Comparison of ENCODE assay signal across 28 cellular contexts in genomic region chr22:37943471-37944198, GRCh38. TPM values are rescaled to one million over a fixed set of nuclear protein-coding genes. Genes with fewer than 3 reads are reported as not detected.
DNase-seq lines count a peak whose midpoint lies in the region; ATAC-seq, FAIRE-seq and TF ChIP-seq lines count a peak whose summit lies in the region.
"Had no signal": no experiment of that assay in that cellular context is flagged by ENCODE, and none has a peak within 500 bp of the region (broad histone marks: within the 10 kb centered on the region; RNA-seq: fewer than 3 reads in every experiment).

No MANE protein-coding gene starts in this region.

- ATAC-seq in upper lobe of right lung = peak; percentile 18
- ATAC-seq: heart right ventricle; psoas muscle; SK-N-SH treated with all-trans-retinoic acid at 6 μM for 48 hours; stimulated activated naive CD8-positive, alpha-beta T cell treated with anti-CD3 and anti-CD28 coated beads, Interleukin-15, amount 100 ng/mL, for 72 hours; WTC11 had no signal

- DNase-seq in MCF 10A (ENCODE audit: unreplicated experiment) = no peak
- no peak for DNase-seq in breast epithelium (ENCODE audit: low spot score in 2 of 2)
- peak; percentile 22 for DNase-seq in NCI-H1048 (lab: John Stamatoyannopoulos, UW)
- DNase-seq in endothelial cell of umbilical vein (ENCODE audit: low read depth, low spot score) = no peak
- DNase-seq in upper lobe of right lung = no peak
- no peak for DNase-seq in stimulated activated CD4-positive, alpha-beta T cell treated with anti-CD3 and anti-CD28 coated beads, Interleukin-15, amount 100 ng/mL, for 24 hours
- no peak for DNase-seq in Peyer's patch
- no peak for DNase-seq in trophoblast cell
- DNase-seq: activated CD4-positive, alpha-beta T cell treated with anti-CD3 and anti-CD28 coated beads, Interleukin-2, amount 50 U/mL, for 4 hours; activated CD8-positive, alpha-beta memory T cell treated with anti-CD3 and anti-CD28 coated beads, Interleukin-2, amount 50 U/mL, for 4 hours; activated naive CD8-positive, alpha-beta T cell treated with anti-CD3 and anti-CD28 coated beads for 36 hours; dorsolateral prefrontal cortex; GF-D8; H7; heart right ventricle; KBM-7; NCI-H1930; psoas muscle; stimulated activated CD4-positive, alpha-beta T cell treated with anti-CD3 and anti-CD28 coated beads, Interleukin-4, amount 100 ng/mL, for 4 hours; stimulated activated naive CD8-positive, alpha-beta T cell treated with anti-CD3 and anti-CD28 coated beads, Interleukin-15, amount 100 ng/mL, for 72 hours; transverse colon had no signal

- WGBS in trophoblast cell (ENCODE audit: extremely low coverage, insufficient coverage, insufficient read length) = no CpG with 5 or more reads among the region's 12 CpGs

- peaks cover 64% of the 10 kb centered on the region for H3K36me3 Mint-ChIP-seq in MCF 10A (ENCODE audit: insufficient read depth, unreplicated experiment)

- CTCF ChIA-PET in MCF 10A (lab: Yijun Ruan, JAX) (interaction anchor here (1.4 to 2.8 kb wide), 2 partner anchors 10 to 22 kb away, joined by 4 to 14 read pairs; no protein-coding TSS in a partner anchor), endothelial cell of umbilical vein (lab: Charles Lee) (interaction anchor here (1.0 kb wide), 1 partner anchor 12 kb away, joined by 4 read pairs; no protein-coding TSS in a partner anchor)

- H4K8ac ChIP-seq in trophoblast cell (ENCODE audit: low read depth, low read length) = no peak overlapping the region

- H3K36me3 ChIP-seq in breast epithelium = peaks cover 5% of the 10 kb centered on the region
- peaks cover 9 to 23% of the 10 kb centered on the region in 2 experiments for H3K36me3 ChIP-seq in endothelial cell of umbilical vein (ENCODE audit: control insufficient read depth in 2 of 2, extremely low read depth in 1 of 2, insufficient read depth in 2 of 2, low read length in 2 of 2)
- H3K36me3 ChIP-seq in upper lobe of right lung = peaks cover 28% of the 10 kb centered on the region
- H3K36me3 ChIP-seq in Peyer's patch = peaks cover 0 to 34% (median 0%) of the 10 kb centered on the region in 3 donors
- H3K36me3 ChIP-seq in trophoblast cell (ENCODE audit: control insufficient read depth in 1 of 2, insufficient read depth in 2 of 2, low read length in 2 of 2) = peaks cover 47 to 50% of the 10 kb centered on the region in 2 experiments

- H3K9ac ChIP-seq in endothelial cell of umbilical vein (replicated peaks; ENCODE audit: extremely low read depth, insufficient read depth, low read length) (no peak overlapping the region), trophoblast cell (ENCODE audit: low read length) (no peak overlapping the region)
- H3K9ac ChIP-seq: BLaER1 had no signal

- no peaks in the 10 kb centered on the region for H4K20me1 ChIP-seq in endothelial cell of umbilical vein (replicated peaks; ENCODE audit: control insufficient read depth, extremely low read depth, insufficient read depth, low read length)
- H4K20me1 ChIP-seq: BLaER1 had no signal

- intact Hi-C loops in MCF 10A (cut with micrococcal nuclease) = no loop called here
- intact Hi-C loops in breast epithelium (cut with DNase I; ENCODE audit: low total_unique reads) = no loop called here
- intact Hi-C loops in endothelial cell of umbilical vein (cut with micrococcal nuclease) = no loop called here
- intact Hi-C loops in upper lobe of right lung (cut with DNase I) = no loop called here

- H3K9me3 ChIP-seq in breast epithelium = no peaks in the 10 kb centered on the region
- H3K9me3 ChIP-seq in endothelial cell of umbilical vein (replicated peaks; ENCODE audit: control insufficient read depth, insufficient read depth, low read length) = no peaks in the 10 kb centered on the region
- no peaks in the 10 kb centered on the region for H3K9me3 ChIP-seq in upper lobe of right lung
- no peaks in the 10 kb centered on the region for H3K9me3 ChIP-seq in Peyer's patch
- H3K9me3 ChIP-seq in trophoblast cell (ENCODE audit: insufficient read depth, low read depth, low read length) = no peaks in the 10 kb centered on the region
- H3K9me3 ChIP-seq: BLaER1, heart right ventricle, psoas muscle, transverse colon had no signal

- FAIRE-seq in endothelial cell of umbilical vein (lab: Jason Lieb, UNC) = no peak

- H2BK5ac ChIP-seq in trophoblast cell (ENCODE audit: low read depth, low read length, poor library complexity) = no peak overlapping the region

- H3K18ac ChIP-seq in trophoblast cell (ENCODE audit: low read length) = no peak overlapping the region

- H3K4me3 ChIP-seq in breast epithelium = no peak overlapping the region
- H3K4me3 ChIP-seq in endothelial cell of umbilical vein (replicated peaks in 1 of 3; ENCODE audit: insufficient read depth in 1 of 3, low read depth in 1 of 3, low read length in 3 of 3) = no peak overlapping the region
- H3K4me3 ChIP-seq in upper lobe of right lung = no peak overlapping the region
- no peak overlapping the region for H3K4me3 ChIP-seq in Peyer's patch
- no peak overlapping the region for H3K4me3 ChIP-seq in trophoblast cell (ENCODE audit: low read depth, low read length)
- H3K4me3 ChIP-seq: BLaER1, dorsolateral prefrontal cortex, heart right ventricle, psoas muscle, transverse colon had no signal

- dilution Hi-C loops in endothelial cell of umbilical vein (cut with MboI; ENCODE audit: extremely low pct_ligation_motif_present, low sequenced_read_pairs) = no loop called here

- TF ChIP-seq CTCF in MCF 10A (IDR thresholded peaks at IDR 0.05; ENCODE audit: unreplicated experiment) (no peak), breast epithelium (IDR thresholded peaks at IDR 0.05) (no peak), endothelial cell of umbilical vein (IDR thresholded peaks at IDR 0.05; ENCODE audit: extremely low read depth in 1 of 2, insufficient read depth in 1 of 2, low read depth in 1 of 2, low read length in 2 of 2) (no peak), upper lobe of right lung (IDR thresholded peaks at IDR 0.05) (no peak), Peyer's patch (IDR thresholded peaks at IDR 0.05) (no peak)

- POLR2A ChIA-PET in MCF 10A (lab: Yijun Ruan, JAX) = interaction anchor here (0.7 to 2.4 kb wide), 3 partner anchors 10 to 56 kb away, joined by 3 to 13 read pairs (median 3); partner anchors contain the start of genes C22orf23 and POLR2F
- POLR2A ChIA-PET in endothelial cell of umbilical vein (lab: Charles Lee) = interaction anchor here (0.6 kb wide), 1 partner anchor 9 kb away, joined by 6 read pairs; no protein-coding TSS in a partner anchor

- H3K79me2 ChIP-seq in endothelial cell of umbilical vein (ENCODE audit: control insufficient read depth, insufficient read depth, low read length) = no peaks in the 10 kb centered on the region
- H3K79me2 ChIP-seq in trophoblast cell (ENCODE audit: control insufficient read depth, insufficient read depth, low read length, poor library complexity) = no peaks in the 10 kb centered on the region

- H3K4me2 ChIP-seq in endothelial cell of umbilical vein (ENCODE audit: insufficient read depth, low read length) (no peak overlapping the region), trophoblast cell (ENCODE audit: low read length) (no peak overlapping the region)
- H3K4me2 ChIP-seq: BLaER1 had no signal

- no peaks in the 10 kb centered on the region for H3K9me1 ChIP-seq in endothelial cell of umbilical vein (replicated peaks; ENCODE audit: control insufficient read depth, extremely low read depth, insufficient read depth, low read length)

- no peaks in the 10 kb centered on the region for H3K79me1 ChIP-seq in trophoblast cell (ENCODE audit: low read length)

- H3K4me1 Mint-ChIP-seq in MCF 10A (ENCODE audit: insufficient read depth, unreplicated experiment) = no peaks in the 10 kb centered on the region
- H3K4me1 Mint-ChIP-seq: activated naive CD8-positive, alpha-beta T cell treated with anti-CD3 and anti-CD28 coated beads for 36 hours; stimulated activated naive CD8-positive, alpha-beta T cell treated with anti-CD3 and anti-CD28 coated beads, Interleukin-15, amount 100 ng/mL, for 72 hours had no signal

- H4K91ac ChIP-seq in trophoblast cell (ENCODE audit: low read depth, low read length) = no peak overlapping the region

- H2AFZ ChIP-seq in endothelial cell of umbilical vein (ENCODE audit: low read depth, low read length) (no peak overlapping the region), trophoblast cell (ENCODE audit: insufficient read depth, low read length, poor library complexity) (no peak overlapping the region)

- no peak overlapping the region for H2BK12ac ChIP-seq in trophoblast cell (ENCODE audit: low read length)

- no peak overlapping the region for H2BK120ac ChIP-seq in trophoblast cell (ENCODE audit: insufficient read depth, low read length, poor library complexity)

- no peak overlapping the region for H3K27ac ChIP-seq in breast epithelium
- no peak overlapping the region for H3K27ac ChIP-seq in endothelial cell of umbilical vein (ENCODE audit: insufficient read depth, low read depth, low read length)
- H3K27ac ChIP-seq in upper lobe of right lung = no peak overlapping the region
- H3K27ac ChIP-seq in Peyer's patch = no peak overlapping the region
- H3K27ac ChIP-seq in trophoblast cell (ENCODE audit: low read depth, low read length) = no peak overlapping the region
- H3K27ac ChIP-seq: BLaER1, dorsolateral prefrontal cortex, epithelial cell of prostate, heart right ventricle, psoas muscle, transverse colon had no signal

- no peak overlapping the region for H3K27ac Mint-ChIP-seq in MCF 10A (ENCODE audit: low read depth, unreplicated experiment)
- H3K27ac Mint-ChIP-seq: activated naive CD8-positive, alpha-beta T cell treated with anti-CD3 and anti-CD28 coated beads for 36 hours; stimulated activated naive CD8-positive, alpha-beta T cell treated with anti-CD3 and anti-CD28 coated beads, Interleukin-15, amount 100 ng/mL, for 72 hours; WTC11 had no signal

- H3K4ac ChIP-seq in trophoblast cell (ENCODE audit: low read depth, low read length) = no peak overlapping the region

- H3K4me1 ChIP-seq in breast epithelium (no peaks in the 10 kb centered on the region), endothelial cell of umbilical vein (ENCODE audit: control insufficient read depth, extremely low read depth, insufficient read depth, low read length) (peaks cover 5% of the 10 kb centered on the region), upper lobe of right lung (no peaks in the 10 kb centered on the region), Peyer's patch (no peaks in the 10 kb centered on the region), trophoblast cell (ENCODE audit: control insufficient read depth in 1 of 2, insufficient read depth in 2 of 2, low read length in 2 of 2) (peaks cover 0 to 2% of the 10 kb centered on the region in 2 experiments)
- H3K4me1 ChIP-seq: psoas muscle, transverse colon had no signal

- no peaks in the 10 kb centered on the region for H3K27me3 Mint-ChIP-seq in MCF 10A (ENCODE audit: insufficient read depth, unreplicated experiment)
- H3K27me3 Mint-ChIP-seq: activated naive CD8-positive, alpha-beta T cell treated with anti-CD3 and anti-CD28 coated beads for 36 hours; stimulated activated naive CD8-positive, alpha-beta T cell treated with anti-CD3 and anti-CD28 coated beads, Interleukin-15, amount 100 ng/mL, for 72 hours had no signal

- H3K9me3 Mint-ChIP-seq in MCF 10A (ENCODE audit: unreplicated experiment) = no peaks in the 10 kb centered on the region
- H3K9me3 Mint-ChIP-seq: activated naive CD8-positive, alpha-beta T cell treated with anti-CD3 and anti-CD28 coated beads for 36 hours; stimulated activated naive CD8-positive, alpha-beta T cell treated with anti-CD3 and anti-CD28 coated beads, Interleukin-15, amount 100 ng/mL, for 72 hours; WTC11 had no signal

- no peak overlapping the region for H3K4me3 Mint-ChIP-seq in MCF 10A (ENCODE audit: unreplicated experiment)
- H3K4me3 Mint-ChIP-seq: activated naive CD8-positive, alpha-beta T cell treated with anti-CD3 and anti-CD28 coated beads for 36 hours; stimulated activated naive CD8-positive, alpha-beta T cell treated with anti-CD3 and anti-CD28 coated beads, Interleukin-15, amount 100 ng/mL, for 72 hours; WTC11 had no signal

- no peak for TF ChIP-seq POLR2A in breast epithelium (IDR thresholded peaks at IDR 0.05)
- TF ChIP-seq POLR2A in endothelial cell of umbilical vein (IDR thresholded peaks at IDR 0.05; ENCODE audit: low read depth, low read length) = no peak
- no peak for TF ChIP-seq POLR2A in Peyer's patch (IDR thresholded peaks at IDR 0.05)

- H3K27me3 ChIP-seq in breast epithelium (no peaks in the 10 kb centered on the region), endothelial cell of umbilical vein (ENCODE audit: control insufficient read depth in 2 of 2, insufficient read depth in 2 of 2, low read length in 2 of 2) (no peaks in the 10 kb centered on the region), upper lobe of right lung (no peaks in the 10 kb centered on the region), Peyer's patch (no peaks in the 10 kb centered on the region), trophoblast cell (ENCODE audit: insufficient read depth, low read length) (no peaks in the 10 kb centered on the region)
- H3K27me3 ChIP-seq: BLaER1, dorsolateral prefrontal cortex, heart right ventricle, transverse colon had no signal

- no peak overlapping the region for H4K12ac ChIP-seq in trophoblast cell (ENCODE audit: low read depth, low read length)

- TSS peak; percentile 5 for BruUV-seq in MCF 10A (replicated peaks; lab: Mats Ljungman, UMichigan)
- no TSS peak for BruUV-seq in endothelial cell of umbilical vein (replicated peaks; lab: Mats Ljungman, UMichigan)

- H3K23ac ChIP-seq in trophoblast cell (ENCODE audit: low read length) = no peak overlapping the region

- H3K14ac ChIP-seq in trophoblast cell (ENCODE audit: low read length) = no peak overlapping the region

- no peak overlapping the region for H2AK5ac ChIP-seq in trophoblast cell (ENCODE audit: low read length)

RNA-seq across cellular contexts. Expression of gene C22orf23, which starts 9.8 kb away (rescaled TPM):
- total RNA-seq in MCF 10A (2022) (not detected in 2 replicates), breast epithelium (under 1 TPM in 1 of 3 donors, not detected in 2; 0.64 TPM), endothelial cell of umbilical vein (0.44 and 0.46 TPM in 2 replicates), upper lobe of right lung (not detected), Peyer's patch (under 1 TPM in 1 of 4 donors, not detected in 3; 0.85 TPM)
- polyA plus RNA-seq in endothelial cell of umbilical vein = 0.23 and 0.43 TPM in 2 replicates
- polyA plus RNA-seq in endothelial cell of umbilical vein (2011; cell fraction: cytosol; rRNA removed) = 0.30 and 0.34 TPM in 2 replicates
- 0.36 and 0.56 TPM in 2 replicates for polyA plus RNA-seq in endothelial cell of umbilical vein (2011; cell fraction: nucleus; rRNA removed)
- 0.65 and 0.78 TPM in 2 replicates for polyA plus RNA-seq in endothelial cell of umbilical vein (2012)
- polyA minus RNA-seq in endothelial cell of umbilical vein = not detected in 2 replicates
- not detected for polyA minus RNA-seq in endothelial cell of umbilical vein (2011; cell fraction: cytosol; rRNA and poly(A)+ RNA removed)
- not detected in 2 replicates for polyA minus RNA-seq in endothelial cell of umbilical vein (2011; cell fraction: nucleus; rRNA and poly(A)+ RNA removed)
- 0.12 and 0.18 TPM in 2 replicates for polyA plus RNA-seq in trophoblast cell (2013)
- total RNA-seq: fibroblast of villous mesenchyme, liver, mucosa of gallbladder, transverse colon had no signal

RNA-seq across cellular contexts. Expression of gene POLR2F, which starts 9.9 kb away (rescaled TPM):
- total RNA-seq in MCF 10A (2022) (87.5 and 97.6 TPM in 2 replicates), breast epithelium (10 to 100 TPM; 66.7 to 93.7 (median 82.4) TPM), endothelial cell of umbilical vein (98.3 and 106 TPM in 2 replicates), upper lobe of right lung (49.0 TPM), Peyer's patch (10 to 100 TPM; 51.1 to 97.4 (median 55.2) TPM)
- polyA plus RNA-seq in endothelial cell of umbilical vein = 112 and 133 TPM in 2 replicates
- polyA plus RNA-seq in endothelial cell of umbilical vein (2011; cell fraction: cytosol; rRNA removed) = 164 and 172 TPM in 2 replicates
- polyA plus RNA-seq in endothelial cell of umbilical vein (2011; cell fraction: nucleus; rRNA removed) = 54.0 and 58.7 TPM in 2 replicates
- 122 and 156 TPM in 2 replicates for polyA plus RNA-seq in endothelial cell of umbilical vein (2012)
- 27.1 and 33.5 TPM in 2 replicates for polyA minus RNA-seq in endothelial cell of umbilical vein
- 48.6 TPM for polyA minus RNA-seq in endothelial cell of umbilical vein (2011; cell fraction: cytosol; rRNA and poly(A)+ RNA removed)
- 5.3 and 10.9 TPM in 2 replicates for polyA minus RNA-seq in endothelial cell of umbilical vein (2011; cell fraction: nucleus; rRNA and poly(A)+ RNA removed)
- polyA plus RNA-seq in trophoblast cell (2013) = 140 and 147 TPM in 2 replicates

RNA-seq across cellular contexts. Expression of gene MICALL1, which starts 37.5 kb away (rescaled TPM):
- total RNA-seq in MCF 10A (2022) (164 and 165 TPM in 2 replicates), breast epithelium (10 to 100 TPM in 2 of 3 donors, 1 to 10 TPM in 1; 8.6 to 25.6 (median 22.0) TPM), endothelial cell of umbilical vein (65.2 and 66.9 TPM in 2 replicates), upper lobe of right lung (37.4 TPM), Peyer's patch (10 to 100 TPM; 24.5 to 49.0 (median 31.8) TPM)
- 23.9 and 30.5 TPM in 2 replicates for polyA plus RNA-seq in endothelial cell of umbilical vein
- 23.5 and 29.4 TPM in 2 replicates for polyA plus RNA-seq in endothelial cell of umbilical vein (2011; cell fraction: cytosol; rRNA removed)
- polyA plus RNA-seq in endothelial cell of umbilical vein (2011; cell fraction: nucleus; rRNA removed) = 29.8 and 31.4 TPM in 2 replicates
- 24.7 and 30.0 TPM in 2 replicates for polyA plus RNA-seq in endothelial cell of umbilical vein (2012)
- 40.6 and 41.1 TPM in 2 replicates for polyA minus RNA-seq in endothelial cell of umbilical vein
- polyA minus RNA-seq in endothelial cell of umbilical vein (2011; cell fraction: cytosol; rRNA and poly(A)+ RNA removed) = 23.2 TPM
- 18.3 and 29.6 TPM in 2 replicates for polyA minus RNA-seq in endothelial cell of umbilical vein (2011; cell fraction: nucleus; rRNA and poly(A)+ RNA removed)
- polyA plus RNA-seq in trophoblast cell (2013) = 103 and 108 TPM in 2 replicates

RNA-seq across cellular contexts. Expression of gene SOX10, which starts 40.7 kb away (rescaled TPM):
- total RNA-seq in MCF 10A (2022) (not detected in 2 replicates), breast epithelium (100 to 1,000 TPM in 1 of 3 donors, 10 to 100 TPM in 1, under 1 TPM in 1; 0.16 to 101 (median 24.9) TPM), endothelial cell of umbilical vein (not detected in 2 replicates), upper lobe of right lung (not detected), Peyer's patch (1 to 10 TPM in 1 of 4 donors, under 1 TPM in 2, not detected in 1; 0.35 to 1.1 (median 0.66) TPM)
- not detected in 2 replicates for polyA plus RNA-seq in endothelial cell of umbilical vein
- not detected in 2 replicates for polyA plus RNA-seq in endothelial cell of umbilical vein (2011; cell fraction: cytosol; rRNA removed)
- not detected in 2 replicates for polyA plus RNA-seq in endothelial cell of umbilical vein (2011; cell fraction: nucleus; rRNA removed)
- polyA plus RNA-seq in endothelial cell of umbilical vein (2012) = not detected in 2 replicates
- not detected in 2 replicates for polyA minus RNA-seq in endothelial cell of umbilical vein
- polyA minus RNA-seq in endothelial cell of umbilical vein (2011; cell fraction: cytosol; rRNA and poly(A)+ RNA removed) = not detected
- polyA minus RNA-seq in endothelial cell of umbilical vein (2011; cell fraction: nucleus; rRNA and poly(A)+ RNA removed) = not detected in 2 replicates
- polyA plus RNA-seq in trophoblast cell (2013) = 0.10 and 0.15 TPM in 2 replicates
- total RNA-seq: activated naive CD8-positive, alpha-beta T cell treated with anti-CD3 and anti-CD28 coated beads for 36 hours; fibroblast of villous mesenchyme had no signal
